In genomic region chrX:15298780-15299179, GRCh38 we compare ENCODE assay signal across 1 cellular context.
TF ChIP-seq lines count a peak whose summit lies in the region.

No MANE protein-coding gene starts in this region.

TF ChIP-seq in HepG2, 621 proteins besides CTCF, POLR2A, EP300 and RAD21:
- no peak for TF ChIP-seq HDAC2 (CRISPR knock-in tag; IDR thresholded peaks at IDR 0.05)
- TF ChIP-seq ZNF446 (CRISPR knock-in tag; IDR thresholded peaks at IDR 0.05), result no peak
- TF ChIP-seq ZNF710 (CRISPR knock-in tag; IDR thresholded peaks at IDR 0.05; ENCODE audit: borderline replicate concordance), result no peak
- TF ChIP-seq SRSF4 (IDR thresholded peaks at IDR 0.05; ENCODE audit: low read depth, low read length, poor library complexity, severe bottlenecking), result no peak
